In the genomic region with DNA sequence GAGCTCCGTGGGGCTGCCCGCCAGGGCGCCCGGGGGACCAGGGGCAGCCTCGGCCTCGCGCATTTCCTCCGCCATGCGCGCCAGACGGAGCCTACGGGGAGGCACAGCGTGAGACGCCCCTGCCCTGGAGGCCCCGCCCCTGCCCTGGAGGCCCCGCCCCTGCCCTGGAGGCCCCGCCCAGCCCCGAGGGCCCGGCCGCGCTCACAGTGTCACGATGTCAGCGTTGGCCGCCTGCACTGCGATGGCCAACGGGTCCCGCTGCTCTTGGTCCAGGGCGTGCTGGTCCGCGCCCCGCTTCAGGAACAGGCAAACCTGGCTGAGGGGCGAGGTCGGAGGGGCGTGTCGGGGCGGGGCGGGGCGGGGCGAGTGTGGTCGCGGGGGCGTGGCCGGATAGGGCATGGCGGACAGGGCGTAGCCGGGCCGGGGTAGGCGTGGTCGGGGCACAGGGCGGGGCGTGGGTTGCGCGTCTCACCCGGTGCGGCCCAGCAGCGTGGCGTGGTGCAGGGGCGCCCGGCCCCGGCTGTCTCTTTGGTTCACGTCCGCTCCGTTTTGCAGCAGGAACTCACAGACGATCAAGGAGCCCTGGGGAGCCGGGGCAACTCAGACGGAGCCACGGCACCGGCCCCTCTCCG, we compare ENCODE assay signal across 26 cellular contexts. TPM values are rescaled to one million over a fixed set of nuclear protein-coding genes. Genes with fewer than 3 reads are reported as not detected.
DNase-seq lines count a peak whose midpoint lies in the region; ATAC-seq and TF ChIP-seq lines count a peak whose summit lies in the region.
"Had no signal": no experiment of that assay in that cellular context is flagged by ENCODE, and none has a peak within 500 bp of the region (broad histone marks: within the 10 kb centered on the region; RNA-seq: fewer than 3 reads in every experiment).

No MANE protein-coding gene starts in this region.

- peak; percentile 69 for ATAC-seq in GM23338
- ATAC-seq: left lobe of liver; natural killer cell treated with Interleukin-12 subunit alpha and Interleukin-12 subunit beta and Interleukin-15 and Interleukin-18, amount 100 ng/mL, for 72 hours; stimulated activated effector memory CD8-positive, alpha-beta T cell treated with anti-CD3 and anti-CD28 coated beads, Interleukin-12 subunit alpha, Interleukin-12 subunit beta, amount 100 ng/mL, for 72 hours had no signal

- no peaks in the 10 kb centered on the region for H3K9me2 ChIP-seq in GM23338 (ENCODE audit: insufficient read depth)
- H3K9me2 ChIP-seq in MM.1S (replicated peaks; ENCODE audit: insufficient read depth, low read length): no peaks in the 10 kb centered on the region

- H4K20me1 ChIP-seq in GM23338 (replicated peaks; ENCODE audit: insufficient read depth): no peaks in the 10 kb centered on the region
- no peaks in the 10 kb centered on the region for H4K20me1 ChIP-seq in MM.1S (ENCODE audit: insufficient read depth, low read length)

- TF ChIP-seq CTCF in GM23338 (conservative IDR thresholded peaks at IDR 0.05; ENCODE audit: low read depth in 2 of 2) (no peak), MM.1S (IDR thresholded peaks at IDR 0.05; ENCODE audit: low read length) (no peak)

- H3K4me1 ChIP-seq in GM23338 (ENCODE audit: insufficient read depth) (no peaks in the 10 kb centered on the region), MM.1S (ENCODE audit: low read length) (no peaks in the 10 kb centered on the region)
- H3K4me1 ChIP-seq: parathyroid adenoma had no signal

- no peak overlapping the region for H3K9ac ChIP-seq in MM.1S (ENCODE audit: low read length)
- H3K9ac ChIP-seq: parathyroid adenoma had no signal

- H3K36me3 ChIP-seq in GM23338 (ENCODE audit: insufficient read depth): no peaks in the 10 kb centered on the region
- no peaks in the 10 kb centered on the region for H3K36me3 ChIP-seq in MM.1S (replicated peaks; ENCODE audit: insufficient read depth, low read length)
- H3K36me3 ChIP-seq: thoracic aorta had no signal

- H3K36me3 Mint-ChIP-seq in GM23338 (ENCODE audit: low read depth): no peaks in the 10 kb centered on the region
- H3K36me3 Mint-ChIP-seq: brain; CD4-positive, alpha-beta memory T cell; natural killer cell treated with Interleukin-12 subunit alpha and Interleukin-12 subunit beta and Interleukin-15 and Interleukin-18, amount 100 ng/mL, for 72 hours had no signal

- H3K4me3 ChIP-seq in GM23338 (peak overlapping the region; percentile 59), MM.1S (ENCODE audit: low read length) (no peak overlapping the region)
- H3K4me3 ChIP-seq: esophagus squamous epithelium, thoracic aorta had no signal

- peak overlapping the region; percentile 47; the same call in 1 of the 2 replicates for H2AFZ ChIP-seq in GM23338
- H2AFZ ChIP-seq in MM.1S (ENCODE audit: low read length): no peak overlapping the region
- H2AFZ ChIP-seq: parathyroid adenoma had no signal

- H3K9me3 Mint-ChIP-seq in GM23338: peaks cover 3% of the 10 kb centered on the region; the same call in 2 of the 3 replicates
- H3K9me3 Mint-ChIP-seq: brain; CD4-positive, alpha-beta memory T cell; natural killer cell treated with Interleukin-12 subunit alpha and Interleukin-12 subunit beta and Interleukin-15 and Interleukin-18, amount 100 ng/mL, for 72 hours; stimulated activated effector memory CD8-positive, alpha-beta T cell treated with anti-CD3 and anti-CD28 coated beads, Interleukin-12 subunit alpha, Interleukin-12 subunit beta, amount 100 ng/mL, for 72 hours had no signal

- DNase-seq in AG08396 (ENCODE audit: low spot score) (peak; percentile 45), GM23338 (ENCODE audit: low spot score) (peak; percentile 83), ecto neural progenitor cell (ENCODE audit: low spot score) (peak; percentile 80), left kidney (ENCODE audit: low read depth, low spot score) (peak; percentile 24), NCI-H1417 (lab: John Stamatoyannopoulos, UW) (no peak), MM.1S (no peak), T-helper 1 cell (no peak)
- no peak for DNase-seq in activated effector memory CD4-positive, alpha-beta T cell treated with Interleukin-2 at 50 U/mL for 16 hours
- DNase-seq: activated CD8-positive, alpha-beta memory T cell treated with anti-CD3 and anti-CD28 coated beads, Interleukin-2, amount 50 U/mL, for 48 hours; activated effector memory CD4-positive, alpha-beta T cell treated with anti-CD3 and anti-CD28 coated beads, Interleukin-2, amount 50 U/mL, for 16 hours; effector memory CD4-positive, alpha-beta T cell; esophagus squamous epithelium; GDM1; NCI-H1092; NCI-H2029; NCI-H82; OCI-M1; T-helper 2 cell; WERI-Rb-1 had no signal

- H3K27me3 Mint-ChIP-seq in GM23338 (ENCODE audit: insufficient read depth, low read depth, poor library complexity): peaks cover 11% of the 10 kb centered on the region
- H3K27me3 Mint-ChIP-seq: brain; CD4-positive, alpha-beta memory T cell; natural killer cell treated with Interleukin-12 subunit alpha and Interleukin-12 subunit beta and Interleukin-15 and Interleukin-18, amount 100 ng/mL, for 72 hours had no signal

- H3K4me2 ChIP-seq in GM23338 (peak overlapping the region; percentile 73; the same call in 1 of the 2 replicates), MM.1S (ENCODE audit: low read depth, low read length) (no peak overlapping the region)

- H3K4me3 Mint-ChIP-seq in GM23338: no peak overlapping the region
- H3K4me3 Mint-ChIP-seq: brain; CD4-positive, alpha-beta memory T cell; natural killer cell treated with Interleukin-12 subunit alpha and Interleukin-12 subunit beta and Interleukin-15 and Interleukin-18, amount 100 ng/mL, for 72 hours; stimulated activated effector memory CD8-positive, alpha-beta T cell treated with anti-CD3 and anti-CD28 coated beads, Interleukin-12 subunit alpha, Interleukin-12 subunit beta, amount 100 ng/mL, for 72 hours had no signal

- H3F3A ChIP-seq in GM23338 (replicated peaks; ENCODE audit: low read depth) (0 out of 2 replicates have a peak, but pooled peaks cover 9% of the 10 kb centered on the region), MM.1S (ENCODE audit: insufficient read depth, low read length) (no peaks in the 10 kb centered on the region)

- no peaks in the 10 kb centered on the region for H3K9me3 ChIP-seq in MM.1S (replicated peaks; ENCODE audit: insufficient read depth, low read length)
- H3K9me3 ChIP-seq: esophagus squamous epithelium, thoracic aorta had no signal

- H3K79me2 ChIP-seq in GM23338 (replicated peaks; ENCODE audit: insufficient read depth) (no peaks in the 10 kb centered on the region), MM.1S (ENCODE audit: low read length) (no peaks in the 10 kb centered on the region)
- H3K79me2 ChIP-seq: parathyroid adenoma had no signal

- no peaks in the 10 kb centered on the region for H3K27me3 ChIP-seq in GM23338 (ENCODE audit: insufficient read depth)
- no peaks in the 10 kb centered on the region for H3K27me3 ChIP-seq in MM.1S (replicated peaks; ENCODE audit: insufficient read depth, low read length)

- H3K4me1 Mint-ChIP-seq in GM23338: peaks cover 4% of the 10 kb centered on the region; the same call in 1 of the 3 replicates
- H3K4me1 Mint-ChIP-seq: brain had no signal

- H3K27ac Mint-ChIP-seq in GM23338: no peak overlapping the region
- H3K27ac Mint-ChIP-seq: brain; CD4-positive, alpha-beta memory T cell; natural killer cell treated with Interleukin-12 subunit alpha and Interleukin-12 subunit beta and Interleukin-15 and Interleukin-18, amount 100 ng/mL, for 72 hours; stimulated activated effector memory CD8-positive, alpha-beta T cell treated with anti-CD3 and anti-CD28 coated beads, Interleukin-12 subunit alpha, Interleukin-12 subunit beta, amount 100 ng/mL, for 72 hours had no signal

- H3K27ac ChIP-seq in GM23338 (ENCODE audit: low read depth) (no peak overlapping the region), MM.1S (ENCODE audit: low read length) (no peak overlapping the region)
- H3K27ac ChIP-seq: esophagus squamous epithelium, parathyroid adenoma, thoracic aorta, WERI-Rb-1 had no signal

TF ChIP-seq in GM23338, 12 proteins besides CTCF, POLR2A, EP300 and RAD21 (continues in another document):
- peak; percentile 65 for TF ChIP-seq STAT1 (IDR thresholded peaks at IDR 0.05; ENCODE audit: unreplicated experiment)
- TF ChIP-seq ZNF331 (CRISPR knock-in tag; IDR thresholded peaks at IDR 0.05; ENCODE audit: low read depth): no peak

RNA-seq across cellular contexts. Expression of a gene that starts 13.5 kb away (rescaled TPM):
- 0.70 and 1.4 TPM in 2 replicates for total RNA-seq in GM23338 (2014; rRNA removed; shearing (Covaris generic))
- 1.7 and 1.8 TPM in 2 replicates for polyA plus RNA-seq in GM23338 (2016; fragmentation: Nextera tagmentation; extraction: Ambion mirVana)

RNA-seq across cellular contexts. Expression of a gene that starts 14.0 kb away (rescaled TPM):
- total RNA-seq in GM23338 (2014; rRNA removed; shearing (Covaris generic)): 27.7 and 31.9 TPM in 2 replicates
- polyA plus RNA-seq in GM23338 (2016; fragmentation: Nextera tagmentation; extraction: Ambion mirVana): 6.4 and 8.1 TPM in 2 replicates

RNA-seq across cellular contexts. Expression of a gene that starts 14.7 kb away (rescaled TPM):
- 49.9 and 55.8 TPM in 2 replicates for total RNA-seq in GM23338 (2014; rRNA removed; shearing (Covaris generic))
- 41.5 and 43.9 TPM in 2 replicates for polyA plus RNA-seq in GM23338 (2016; fragmentation: Nextera tagmentation; extraction: Ambion mirVana)

RNA-seq across cellular contexts. Expression of a gene that starts 20.1 kb away (rescaled TPM):
- total RNA-seq in GM23338 (2014; rRNA removed; shearing (Covaris generic)): 70.2 and 73.5 TPM in 2 replicates
- polyA plus RNA-seq in GM23338 (2016; fragmentation: Nextera tagmentation; extraction: Ambion mirVana): 47.1 and 49.5 TPM in 2 replicates

RNA-seq across cellular contexts. Expression of a gene that starts 30.7 kb away (rescaled TPM):
- 140 and 161 TPM in 2 replicates for total RNA-seq in GM23338 (2014; rRNA removed; shearing (Covaris generic))
- 102 and 110 TPM in 2 replicates for polyA plus RNA-seq in GM23338 (2016; fragmentation: Nextera tagmentation; extraction: Ambion mirVana)

Comparison
In these comparisons a context has a peak if more than half of its experiments do, and no peak if none do; other contexts are left out.
1. DNase-seq: peak in AG08396 (single experiment), GM23338 (single experiment), ecto neural progenitor cell (single experiment) and left kidney (single experiment); none in NCI-H1417 (0 of 3), activated effector memory CD4-positive, alpha-beta T cell treated with Interleukin-2 at 50 U/mL for 16 hours (single experiment), MM.1S (single experiment) and T-helper 1 cell (0 of 5).